ENCODE assay signal across 8 cellular contexts in the genomic region with DNA sequence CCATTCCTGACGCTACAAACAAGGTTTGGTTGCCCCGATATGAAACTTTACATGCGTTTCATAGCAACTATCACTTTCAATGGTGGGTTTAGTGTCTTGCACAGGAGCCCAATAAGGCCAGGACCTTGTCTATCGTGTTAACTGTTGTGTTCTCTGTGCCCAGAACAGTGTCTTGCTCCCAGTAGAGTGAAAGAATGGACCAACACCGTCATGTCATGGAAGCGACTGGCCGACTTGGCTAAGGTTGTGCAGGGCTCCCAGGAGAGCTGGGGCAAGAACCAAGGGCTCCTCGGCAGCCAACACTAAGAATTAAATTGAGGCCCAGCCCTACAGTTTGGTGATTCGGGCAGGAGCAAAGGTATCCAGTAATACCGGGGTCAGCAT. TPM values are rescaled to one million over a fixed set of nuclear protein-coding genes. Genes with fewer than 3 reads are reported as not detected.
DNase-seq lines count a peak whose midpoint lies in the region; ATAC-seq and TF ChIP-seq lines count a peak whose summit lies in the region.

No MANE protein-coding gene starts in this region.

- H3K4me3 ChIP-seq in CD4-positive, CD25-positive, alpha-beta regulatory T cell (ENCODE audit: low read depth, low read length): peak overlapping the region; percentile 58
- H3K4me3 ChIP-seq in SU-DHL-6 (ENCODE audit: insufficient read depth, low read length, poor library complexity, severe bottlenecking) (no peak overlapping the region), fibroblast of lung (replicated peaks in 1 of 4; ENCODE audit: control extremely low read depth in 1 of 4, insufficient read depth in 1 of 4, low read depth in 3 of 4, low read length in 4 of 4) (peak overlapping the region; percentile 20 to 58 (median 46)), osteoblast (ENCODE audit: insufficient read depth, low read length) (peak overlapping the region; percentile 76)

- H4K20me1 ChIP-seq in SU-DHL-6 (ENCODE audit: low read depth, low read length) (no peaks in the 10 kb centered on the region), fibroblast of lung (ENCODE audit: control insufficient read depth, extremely low read depth, insufficient read depth, low read length) (no peaks in the 10 kb centered on the region), osteoblast (ENCODE audit: insufficient read depth, low read length) (no peaks in the 10 kb centered on the region)

- no peaks in the 10 kb centered on the region for H3K79me2 ChIP-seq in SU-DHL-6 (ENCODE audit: insufficient read depth, low read length)
- no peaks in the 10 kb centered on the region for H3K79me2 ChIP-seq in fibroblast of lung (ENCODE audit: control insufficient read depth, insufficient read depth, low read length)
- H3K79me2 ChIP-seq in osteoblast (ENCODE audit: insufficient read depth, low read length): no peaks in the 10 kb centered on the region

- no peaks in the 10 kb centered on the region for H3K27me3 ChIP-seq in CD4-positive, CD25-positive, alpha-beta regulatory T cell (ENCODE audit: control insufficient read depth, insufficient read depth, low read length)
- H3K27me3 ChIP-seq in SU-DHL-6 (ENCODE audit: low read length) (no peaks in the 10 kb centered on the region), fibroblast of lung (ENCODE audit: control insufficient read depth, insufficient read depth, low read length) (no peaks in the 10 kb centered on the region), osteoblast (ENCODE audit: insufficient read depth, low read length) (no peaks in the 10 kb centered on the region)

- peak overlapping the region; percentile 58 to 86 (median 82) for H3K4me3 Mint-ChIP-seq in CD4-positive, CD25-positive, alpha-beta regulatory T cell

- no peak overlapping the region for H3K9ac ChIP-seq in SU-DHL-6 (ENCODE audit: low read length)
- H3K9ac ChIP-seq in fibroblast of lung (ENCODE audit: insufficient read depth, low read length): no peak overlapping the region

- H3K4me2 ChIP-seq in SU-DHL-6 (ENCODE audit: low read depth, low read length, poor library complexity, severe bottlenecking) (peak overlapping the region; percentile 26), fibroblast of lung (ENCODE audit: extremely low read depth, insufficient read depth, low read length) (peak overlapping the region; percentile 90), osteoblast (ENCODE audit: insufficient read depth, low read length) (peak overlapping the region; percentile 93)

- H3K27ac Mint-ChIP-seq in CD4-positive, CD25-positive, alpha-beta regulatory T cell: peak overlapping the region in 1 of 3 donors; percentile 31

- H2AFZ ChIP-seq in SU-DHL-6 (ENCODE audit: low read depth, low read length, severe bottlenecking) (peak overlapping the region; percentile 30), fibroblast of lung (ENCODE audit: low read length) (peak overlapping the region; percentile 71), osteoblast (ENCODE audit: low read length) (peak overlapping the region; percentile 97)

- H3K4me1 ChIP-seq in CD4-positive, CD25-positive, alpha-beta regulatory T cell (ENCODE audit: control insufficient read depth, insufficient read depth, low read length, poor library complexity, severe bottlenecking): peaks cover 16% of the 10 kb centered on the region
- peaks cover 7% of the 10 kb centered on the region for H3K4me1 ChIP-seq in fibroblast of lung (ENCODE audit: control insufficient read depth, extremely low read depth, insufficient read depth, low read length)
- H3K4me1 ChIP-seq in osteoblast (ENCODE audit: insufficient read depth, low read length): peaks cover 8% of the 10 kb centered on the region

- H3F3A ChIP-seq in SU-DHL-6 (ENCODE audit: insufficient read depth): no peaks in the 10 kb centered on the region

- H3K27me3 Mint-ChIP-seq in CD4-positive, CD25-positive, alpha-beta regulatory T cell: peaks cover 18% of the 10 kb centered on the region

- no peaks in the 10 kb centered on the region for H3K36me3 ChIP-seq in CD4-positive, CD25-positive, alpha-beta regulatory T cell (ENCODE audit: control insufficient read depth, insufficient read depth, low read length)
- H3K36me3 ChIP-seq in SU-DHL-6 (ENCODE audit: low read length) (no peaks in the 10 kb centered on the region), fibroblast of lung (ENCODE audit: control insufficient read depth, insufficient read depth, low read length) (no peaks in the 10 kb centered on the region), osteoblast (ENCODE audit: insufficient read depth, low read length) (no peaks in the 10 kb centered on the region)

- no peaks in the 10 kb centered on the region for H3K9me2 ChIP-seq in SU-DHL-6 (replicated peaks; ENCODE audit: insufficient read depth, low read length)

- DNase-seq in CD4-positive, CD25-positive, alpha-beta regulatory T cell: no peak
- DNase-seq in fibroblast of lung (ENCODE audit: low read depth in 2 of 2) (no peak), osteoblast (ENCODE audit: insufficient read length, low spot score, missing footprints) (peak; percentile 31), retina (no peak), GOT3 (lab: John Stamatoyannopoulos, UW) (no peak), GM19240 (ENCODE audit: insufficient read length, low spot score) (no peak), NCI-H82 treated with DMSO at 0.1 percent for 48 hours (lab: John Stamatoyannopoulos, UW; ENCODE audit: unreplicated experiment) (no peak)

- no peaks in the 10 kb centered on the region for H3K36me3 Mint-ChIP-seq in CD4-positive, CD25-positive, alpha-beta regulatory T cell

- ATAC-seq in CD4-positive, CD25-positive, alpha-beta regulatory T cell (ENCODE audit: low read depth in 2 of 2): no peak

- H3K9me3 Mint-ChIP-seq in CD4-positive, CD25-positive, alpha-beta regulatory T cell: no peaks in the 10 kb centered on the region

- peaks cover 5 to 17% (median 12%) of the 10 kb centered on the region in 4 donors for H3K4me1 Mint-ChIP-seq in CD4-positive, CD25-positive, alpha-beta regulatory T cell

- TF ChIP-seq CTCF in SU-DHL-6 (IDR thresholded peaks at IDR 0.05; ENCODE audit: insufficient read depth, low read length, poor library complexity, severe bottlenecking) (no peak), fibroblast of lung (conservative IDR thresholded peaks at IDR 0.05 in 1 of 2, IDR thresholded peaks at IDR 0.05 in 1 of 2; ENCODE audit: low read depth in 1 of 2, low read length in 2 of 2) (no peak), osteoblast (IDR thresholded peaks at IDR 0.05; ENCODE audit: extremely low read depth, low read depth, low read length) (no peak)

- H3K27ac ChIP-seq in CD4-positive, CD25-positive, alpha-beta regulatory T cell (ENCODE audit: insufficient read depth, low read length, poor library complexity, severe bottlenecking): no peak overlapping the region
- no peak overlapping the region for H3K27ac ChIP-seq in SU-DHL-6 (ENCODE audit: low read depth, low read length)
- H3K27ac ChIP-seq in fibroblast of lung (ENCODE audit: insufficient read depth, low read length): no peak overlapping the region
- H3K27ac ChIP-seq in osteoblast (ENCODE audit: low read depth, low read length): no peak overlapping the region

- H3K9me3 ChIP-seq in CD4-positive, CD25-positive, alpha-beta regulatory T cell (ENCODE audit: control insufficient read depth in 2 of 2, low read length in 2 of 2): no peaks in the 10 kb centered on the region
- H3K9me3 ChIP-seq in SU-DHL-6 (ENCODE audit: insufficient read depth, low read length) (no peaks in the 10 kb centered on the region), fibroblast of lung (ENCODE audit: control insufficient read depth, insufficient read depth, low read depth, low read length) (no peaks in the 10 kb centered on the region), osteoblast (ENCODE audit: low read depth, low read length) (no peaks in the 10 kb centered on the region)

RNA-seq across cellular contexts. Expression of a gene that starts 0.5 kb away (rescaled TPM):
- 1.8 TPM for total RNA-seq in CD4-positive, CD25-positive, alpha-beta regulatory T cell
- polyA plus RNA-seq in CD4-positive, CD25-positive, alpha-beta regulatory T cell: under 1 TPM in 3 of 4 donors, not detected in 1; 0.20 to 0.55 (median 0.45) TPM
- 3.1 and 5.3 TPM in 2 replicates for total RNA-seq in fibroblast of lung
- 0.31 and 0.38 TPM in 2 replicates for polyA plus RNA-seq in fibroblast of lung
- 0.64 and 0.86 TPM in 2 replicates for polyA plus RNA-seq in fibroblast of lung (2012)
- polyA minus RNA-seq in fibroblast of lung (ENCODE audit: low replicate concordance): 0.93 and 10.3 TPM in 2 replicates
- 0.72 and 0.88 TPM in 2 replicates for total RNA-seq in osteoblast

RNA-seq across cellular contexts. Expression of a gene that starts 29.6 kb away (rescaled TPM):
- total RNA-seq in CD4-positive, CD25-positive, alpha-beta regulatory T cell: 234 TPM
- polyA plus RNA-seq in CD4-positive, CD25-positive, alpha-beta regulatory T cell: 100 to 1,000 TPM; 134 to 152 (median 147) TPM
- total RNA-seq in fibroblast of lung: 522 and 674 TPM in 2 replicates
- polyA plus RNA-seq in fibroblast of lung: 245 and 275 TPM in 2 replicates
- 187 and 207 TPM in 2 replicates for polyA plus RNA-seq in fibroblast of lung (2012)
- polyA minus RNA-seq in fibroblast of lung (ENCODE audit: low replicate concordance): 111 and 122 TPM in 2 replicates
- total RNA-seq in osteoblast: 444 and 497 TPM in 2 replicates

Comparison
In these comparisons a context has a peak if more than half of its experiments do, and no peak if none do; other contexts are left out.
1. H2AFZ ChIP-seq: peak in every context shown above with its lines; median percentile 97 in osteoblast; 71 in fibroblast of lung; 30 in SU-DHL-6.
2. H3K4me2 ChIP-seq: peak in every context shown above with its lines; median percentile 93 in osteoblast; 90 in fibroblast of lung; 26 in SU-DHL-6.